9 cellular contexts compared by ENCODE assay signal in genomic region chrX:137427813-137428212, GRCh38.
A peak's percentile ranks its signal among the peaks of the same experiment; 100 is the strongest.
DNase-seq lines count a peak whose midpoint lies in the region; ATAC-seq and TF ChIP-seq lines count a peak whose summit lies in the region.
"Had no signal": no experiment of that assay in that cellular context is flagged by ENCODE, and none has a peak within 500 bp of the region (broad histone marks: within the 10 kb centered on the region; RNA-seq: fewer than 3 reads in every experiment).

No MANE protein-coding gene starts in this region.

- H3K79me2 ChIP-seq in hepatocyte: no peaks in the 10 kb centered on the region

- no peaks in the 10 kb centered on the region for H3K9me3 Mint-ChIP-seq in activated CD4-positive, alpha-beta memory T cell treated with anti-CD3 and anti-CD28 coated beads, Interleukin-2, amount 10 ng/mL, durations not matched to agents 7 days and 5 days

- H3K4me2 ChIP-seq in hepatocyte: peak overlapping the region; percentile 79

- no peaks in the 10 kb centered on the region for H3K36me3 Mint-ChIP-seq in activated CD4-positive, alpha-beta memory T cell treated with anti-CD3 and anti-CD28 coated beads, Interleukin-2, amount 10 ng/mL, durations not matched to agents 7 days and 5 days (ENCODE audit: low read depth)

- H3K9me2 ChIP-seq in hepatocyte (replicated peaks; ENCODE audit: insufficient read depth): no peaks in the 10 kb centered on the region

- POLR2A ChIA-PET in activated CD4-positive, alpha-beta memory T cell treated with anti-CD3 and anti-CD28 coated beads, Interleukin-2, amount 10 ng/mL, durations not matched to agents 7 days and 5 days (lab: Charles Lee): no interaction called here

- H4K20me1 ChIP-seq in hepatocyte (ENCODE audit: insufficient read depth, poor library complexity, severe bottlenecking): no peaks in the 10 kb centered on the region

- whole genome bisulfite sequencing in hepatocyte (ENCODE audit: low lambda C conversion rate, missing lambda C conversion rate): 43% methylated on average over 19 of the region's 19 CpGs

- H3K27me3 Mint-ChIP-seq in activated CD4-positive, alpha-beta memory T cell treated with anti-CD3 and anti-CD28 coated beads, Interleukin-2, amount 10 ng/mL, durations not matched to agents 7 days and 5 days: peaks cover 58% of the 10 kb centered on the region

- no peaks in the 10 kb centered on the region for H3K4me1 ChIP-seq in hepatocyte (ENCODE audit: insufficient read depth)

- peak overlapping the region; percentile 54 for H3K4me3 Mint-ChIP-seq in activated CD4-positive, alpha-beta memory T cell treated with anti-CD3 and anti-CD28 coated beads, Interleukin-2, amount 10 ng/mL, durations not matched to agents 7 days and 5 days

- H3K27ac ChIP-seq in hepatocyte: no peak overlapping the region

- H3K27me3 ChIP-seq in hepatocyte: peaks cover 82% of the 10 kb centered on the region

- TF ChIP-seq CTCF in GM13976 (IDR thresholded peaks at IDR 0.05; ENCODE audit: borderline replicate concordance, control extremely low read depth, extremely low read depth, insufficient read depth, missing control alignments) (no peak), hepatocyte (IDR thresholded peaks at IDR 0.05; ENCODE audit: poor library complexity) (no peak)

- no peaks in the 10 kb centered on the region for H3K36me3 ChIP-seq in hepatocyte (replicated peaks; ENCODE audit: insufficient read depth, low read depth)

- no peak overlapping the region for H3K27ac Mint-ChIP-seq in activated CD4-positive, alpha-beta memory T cell treated with anti-CD3 and anti-CD28 coated beads, Interleukin-2, amount 10 ng/mL, durations not matched to agents 7 days and 5 days

- H3K9me3 ChIP-seq in hepatocyte (ENCODE audit: low read depth): no peaks in the 10 kb centered on the region

- no peak overlapping the region for H2AFZ ChIP-seq in hepatocyte

- CTCF ChIA-PET in activated CD4-positive, alpha-beta memory T cell treated with anti-CD3 and anti-CD28 coated beads, Interleukin-2, amount 10 ng/mL, durations not matched to agents 7 days and 5 days (lab: Charles Lee): no interaction called here

- ATAC-seq in GM21737 (IDR thresholded peaks at IDR 0.05; ENCODE audit: unreplicated experiment): no peak
- ATAC-seq in GM18909 (IDR thresholded peaks at IDR 0.05; ENCODE audit: poor library complexity, unreplicated experiment): no peak
- ATAC-seq in HG03135 (IDR thresholded peaks at IDR 0.05; ENCODE audit: unreplicated experiment): no peak

- no peak overlapping the region for H3K4me3 ChIP-seq in hepatocyte
- peak overlapping the region; percentile 45 for H3K4me3 ChIP-seq in skeletal muscle cell (ENCODE audit: low read depth, low read length)

- DNase-seq in GM13976 (ENCODE audit: low spot score) (peak; percentile 33), hepatocyte (ENCODE audit: low spot score) (no peak), skeletal muscle cell (ENCODE audit: low read depth) (no peak), C1 segment of cervical spinal cord (lab: John Stamatoyannopoulos, UW) (no peak)
- DNase-seq in activated CD4-positive, alpha-beta memory T cell treated with anti-CD3 and anti-CD28 coated beads, Interleukin-2, amount 10 ng/mL, durations not matched to agents 7 days and 5 days: no peak
- DNase-seq: MV-4-11 had no signal

- in situ Hi-C loops in GM13976 (cut with MboI; ENCODE audit: low sequenced_read_pairs, unreplicated experiment): no loop called here

- peaks cover 3% of the 10 kb centered on the region for H3K4me1 Mint-ChIP-seq in activated CD4-positive, alpha-beta memory T cell treated with anti-CD3 and anti-CD28 coated beads, Interleukin-2, amount 10 ng/mL, durations not matched to agents 7 days and 5 days
